8 cellular contexts compared by ENCODE assay signal in the genomic region with DNA sequence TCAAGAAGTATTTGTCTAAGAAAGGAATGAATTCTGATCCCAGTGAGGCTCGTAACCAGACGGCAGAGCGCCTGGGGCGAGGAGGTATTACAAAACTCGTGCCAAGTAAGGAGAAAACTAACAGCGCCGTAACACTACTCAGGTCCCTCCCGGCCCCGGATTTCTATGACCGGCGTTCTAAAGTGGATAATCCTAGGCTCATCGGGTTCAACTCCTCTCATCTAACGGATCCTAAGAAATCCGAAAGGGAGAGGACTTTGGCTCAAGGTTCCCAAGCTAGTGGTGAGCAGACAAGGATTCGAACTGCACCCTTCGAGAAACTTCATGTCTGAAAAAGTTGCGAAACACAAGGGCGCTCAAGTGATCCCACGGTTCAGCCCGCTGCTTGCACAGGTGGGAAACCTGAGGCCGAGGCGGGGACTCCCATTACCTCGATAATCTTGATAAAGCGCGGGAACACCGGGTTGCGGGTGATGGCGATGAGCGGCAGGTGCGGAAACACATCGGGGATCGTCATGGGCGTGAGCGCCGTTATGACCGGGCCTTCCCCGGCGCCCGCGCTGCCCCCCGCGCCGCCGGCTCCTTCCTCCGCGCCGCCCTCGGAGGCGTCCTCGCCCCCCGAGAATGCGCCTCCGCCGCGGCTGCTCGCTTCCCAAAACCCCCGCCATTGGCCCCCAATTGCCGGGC. TPM values are rescaled to one million over a fixed set of nuclear protein-coding genes. Genes with fewer than 3 reads are reported as not detected.
A peak's percentile ranks its signal among the peaks of the same experiment; 100 is the strongest.
DNase-seq lines count a peak whose midpoint lies in the region; ATAC-seq and TF ChIP-seq lines count a peak whose summit lies in the region.

No MANE protein-coding gene starts in this region.

- CTCF ChIA-PET in CD8-positive, alpha-beta memory T cell (lab: Charles Lee): interaction anchor here (0.6 to 4.5 kb wide), 7 partner anchors 11 to 85 kb away, joined by 3 to 47 read pairs (median 3); partner anchors contain the start of genes DUS3L and RPL36

- WGBS in endodermal cell (ENCODE audit: insufficient coverage in 1 of 2, insufficient read length in 1 of 2), 2 experiments: 1% methylated on average over 27 to 58 of the region's 58 CpGs

- H3K4me1 Mint-ChIP-seq in CD8-positive, alpha-beta memory T cell: peaks cover 21 to 32% (median 28%) of the 10 kb centered on the region in 3 donors
- H3K4me1 Mint-ChIP-seq in endodermal cell (peaks cover 10% of the 10 kb centered on the region), natural killer cell (peaks cover 10 to 23% of the 10 kb centered on the region in 2 donors)

- H3K4me3 Mint-ChIP-seq in CD8-positive, alpha-beta memory T cell: peak overlapping the region; percentile 89 to 96 (median 92)
- H3K4me3 Mint-ChIP-seq in endodermal cell (peak overlapping the region; percentile 88), natural killer cell (peak overlapping the region; percentile 89)

- H3K9ac ChIP-seq in SK-N-MC (ENCODE audit: insufficient read length) (peak overlapping the region; percentile 100), endodermal cell (ENCODE audit: extremely low read depth, low read length, poor library complexity, severe bottlenecking) (peak overlapping the region; percentile 88)

- POLR2A ChIA-PET in CD8-positive, alpha-beta memory T cell (lab: Charles Lee): interaction anchor here (0.6 to 2.0 kb wide), 6 partner anchors 26 to 185 kb away, joined by 3 to 28 read pairs (median 10); partner anchors contain the start of genes DUS3L, RPL36, SAFB and SAFB2

- intact Hi-C loops in natural killer cell (cut with micrococcal nuclease): no loop called here

- peaks cover 0 to 14% (median 0%) of the 10 kb centered on the region in 3 donors for H3K36me3 Mint-ChIP-seq in CD8-positive, alpha-beta memory T cell
- peaks cover 12% of the 10 kb centered on the region for H3K36me3 Mint-ChIP-seq in endodermal cell (ENCODE audit: low read depth)
- H3K36me3 Mint-ChIP-seq in natural killer cell: no peaks in the 10 kb centered on the region

- H3K9me3 ChIP-seq in CD8-positive, alpha-beta memory T cell (ENCODE audit: low read length): no peaks in the 10 kb centered on the region
- no peaks in the 10 kb centered on the region for H3K9me3 ChIP-seq in SK-N-MC (ENCODE audit: low read depth, low read length)
- no peaks in the 10 kb centered on the region for H3K9me3 ChIP-seq in endodermal cell (ENCODE audit: control insufficient read depth, low read length)

- H3K9me3 Mint-ChIP-seq in CD8-positive, alpha-beta memory T cell: no peaks in the 10 kb centered on the region
- H3K9me3 Mint-ChIP-seq in endodermal cell (no peaks in the 10 kb centered on the region), natural killer cell (no peaks in the 10 kb centered on the region)

- peaks cover 22% of the 10 kb centered on the region for H3K4me1 ChIP-seq in CD8-positive, alpha-beta memory T cell (ENCODE audit: insufficient read depth, low read length)
- peaks cover 3% of the 10 kb centered on the region for H3K4me1 ChIP-seq in endodermal cell (ENCODE audit: control insufficient read depth, insufficient read depth, low read length)

- peak overlapping the region; percentile 92 to 98 (median 95) for H3K27ac Mint-ChIP-seq in CD8-positive, alpha-beta memory T cell
- peak overlapping the region; percentile 98 for H3K27ac Mint-ChIP-seq in endodermal cell
- peak overlapping the region; percentile 92 to 95 for H3K27ac Mint-ChIP-seq in natural killer cell

- peak in 1 of 5 donors; percentile 33 for DNase-seq in CD8-positive, alpha-beta memory T cell
- DNase-seq in SK-N-MC (ENCODE audit: low read depth, low spot score): no peak
- DNase-seq in endodermal cell: peak; percentile 61
- no peak for DNase-seq in natural killer cell
- no peak for DNase-seq in GM19238 (ENCODE audit: insufficient read length, low spot score)
- DNase-seq in NCI-H1105 treated with DMSO at 0.1 percent for 48 hours (lab: John Stamatoyannopoulos, UW): no peak
- DNase-seq in NK-92 treated with Interleukin-12 subunit alpha and Interleukin-12 subunit beta, amount 100 ng/mL, for 24 hours (lab: John Stamatoyannopoulos, UW): no peak

- H3K27me3 ChIP-seq in CD8-positive, alpha-beta memory T cell (ENCODE audit: insufficient read depth, low read length, poor library complexity, severe bottlenecking): no peaks in the 10 kb centered on the region
- no peaks in the 10 kb centered on the region for H3K27me3 ChIP-seq in endodermal cell (ENCODE audit: control insufficient read depth, insufficient read depth, low read length, poor library complexity, severe bottlenecking)

- TF ChIP-seq CTCF in endodermal cell (conservative IDR thresholded peaks at IDR 0.05) (no peak), natural killer cell (IDR thresholded peaks at IDR 0.05) (no peak)

- H3K36me3 ChIP-seq in CD8-positive, alpha-beta memory T cell (ENCODE audit: insufficient read depth, low read length): peaks cover 3% of the 10 kb centered on the region
- H3K36me3 ChIP-seq in SK-N-MC (ENCODE audit: insufficient read depth, low read length) (peaks cover 29% of the 10 kb centered on the region), endodermal cell (ENCODE audit: control insufficient read depth, insufficient read depth, low read length) (peaks cover 16% of the 10 kb centered on the region)

- ATAC-seq in GM21737 (IDR thresholded peaks at IDR 0.05; ENCODE audit: unreplicated experiment) (peak; percentile 9), natural killer cell (no peak)

- H3K27me3 Mint-ChIP-seq in CD8-positive, alpha-beta memory T cell: no peaks in the 10 kb centered on the region
- no peaks in the 10 kb centered on the region for H3K27me3 Mint-ChIP-seq in endodermal cell (ENCODE audit: insufficient read depth)
- H3K27me3 Mint-ChIP-seq in natural killer cell (ENCODE audit: low read depth in 2 of 2): no peaks in the 10 kb centered on the region

- H3K4me3 ChIP-seq in CD8-positive, alpha-beta memory T cell (ENCODE audit: low read length): peak overlapping the region; percentile 93
- H3K4me3 ChIP-seq in SK-N-MC: peak overlapping the region; percentile 96
- H3K4me3 ChIP-seq in endodermal cell (ENCODE audit: low read length): peak overlapping the region; percentile 94

- peak overlapping the region; percentile 91 for H3K27ac ChIP-seq in CD8-positive, alpha-beta memory T cell (ENCODE audit: low read depth, low read length)
- peak overlapping the region; percentile 98 for H3K27ac ChIP-seq in SK-N-MC
- H3K27ac ChIP-seq in endodermal cell (ENCODE audit: low read depth, low read length): peak overlapping the region; percentile 94

RNA-seq across cellular contexts. Expression of gene LONP1, which starts 0.5 kb away (rescaled TPM):
- total RNA-seq in CD8-positive, alpha-beta memory T cell: 100 to 1,000 TPM; 179 to 204 TPM
- 36.0 TPM for polyA plus RNA-seq in CD8-positive, alpha-beta memory T cell
- total RNA-seq in endodermal cell: 100 to 1,000 TPM in 1 of 2 donors, 10 to 100 TPM in 1; 97.1 to 109 TPM
- 58.3 TPM for polyA plus RNA-seq in endodermal cell (2013, experiment 1 of 2)
- 57.5 TPM for polyA plus RNA-seq in endodermal cell (2013, experiment 2 of 2)
- total RNA-seq in natural killer cell: 10 to 100 TPM; 50.5 to 61.8 (median 56.1) TPM

RNA-seq across cellular contexts. Expression of gene CATSPERD, which starts 1.0 kb away (rescaled TPM):
- total RNA-seq in CD8-positive, alpha-beta memory T cell: not detected
- not detected for polyA plus RNA-seq in CD8-positive, alpha-beta memory T cell
- total RNA-seq in endodermal cell: not detected
- polyA plus RNA-seq in endodermal cell (2013, experiment 1 of 2): not detected
- polyA plus RNA-seq in endodermal cell (2013, experiment 2 of 2): not detected
- not detected for total RNA-seq in natural killer cell

RNA-seq across cellular contexts. Expression of gene RPL36, which starts 29.3 kb away (rescaled TPM):
- total RNA-seq in CD8-positive, alpha-beta memory T cell: 1,000 to 10,000 TPM; 1,478 to 1,485 TPM
- 2,003 TPM for polyA plus RNA-seq in CD8-positive, alpha-beta memory T cell
- total RNA-seq in endodermal cell: 1,000 to 10,000 TPM; 1,005 to 1,008 TPM
- polyA plus RNA-seq in endodermal cell (2013, experiment 1 of 2): 886 TPM
- polyA plus RNA-seq in endodermal cell (2013, experiment 2 of 2): 903 TPM
- total RNA-seq in natural killer cell: 100 to 1,000 TPM; 363 to 505 (median 459) TPM

RNA-seq across cellular contexts. Expression of gene HSD11B1L, which starts 38.6 kb away (rescaled TPM):
- 1 to 10 TPM; 1.4 to 2.3 TPM for total RNA-seq in CD8-positive, alpha-beta memory T cell
- polyA plus RNA-seq in CD8-positive, alpha-beta memory T cell: 4.0 TPM
- 10 to 100 TPM in 1 of 2 donors, 1 to 10 TPM in 1; 7.7 to 12.7 TPM for total RNA-seq in endodermal cell
- polyA plus RNA-seq in endodermal cell (2013, experiment 1 of 2): 31.0 TPM
- 29.1 TPM for polyA plus RNA-seq in endodermal cell (2013, experiment 2 of 2)
- 1 to 10 TPM; 1.1 to 3.7 (median 3.0) TPM for total RNA-seq in natural killer cell

RNA-seq across cellular contexts. Expression of gene MICOS13, which starts 39.1 kb away (rescaled TPM):
- 10 to 100 TPM; 60.6 to 62.1 TPM for total RNA-seq in CD8-positive, alpha-beta memory T cell
- 117 TPM for polyA plus RNA-seq in CD8-positive, alpha-beta memory T cell
- total RNA-seq in endodermal cell (10 to 100 TPM; 26.3 to 35.0 TPM), natural killer cell (10 to 100 TPM; 17.7 to 27.7 (median 25.1) TPM)
- polyA plus RNA-seq in endodermal cell (2013, experiment 1 of 2): 24.6 TPM
- 24.6 TPM for polyA plus RNA-seq in endodermal cell (2013, experiment 2 of 2)
